Comparison of ENCODE assay signal across 2 cellular contexts in the genomic region with DNA sequence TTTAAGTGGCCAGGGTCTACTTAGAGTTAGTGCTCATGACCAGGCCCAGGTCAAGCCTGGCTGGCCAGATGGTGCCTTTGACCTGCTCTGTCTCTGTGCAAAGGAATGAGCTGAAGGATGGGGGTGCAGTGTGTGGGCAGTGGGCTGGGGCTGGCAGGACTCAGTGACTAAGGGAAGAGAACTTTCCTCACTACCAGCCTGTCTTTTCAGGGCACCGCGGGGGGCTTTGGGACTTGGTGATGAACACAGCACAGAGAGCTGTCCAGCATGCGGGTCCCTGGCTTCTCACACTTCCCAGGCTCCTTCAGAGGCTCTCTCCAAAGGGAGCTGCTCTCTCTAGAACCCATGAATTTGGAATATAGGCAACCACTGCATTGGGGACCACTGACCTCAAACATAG.
TF ChIP-seq lines count a peak whose summit lies in the region.

No MANE protein-coding gene starts in this region.

TF ChIP-seq in GM23338, 12 proteins besides CTCF, POLR2A, EP300 and RAD21:
- TF ChIP-seq NANOG (IDR thresholded peaks at IDR 0.05; ENCODE audit: borderline replicate concordance) (no peak), CREB1 (CRISPR knock-in tag; IDR thresholded peaks at IDR 0.05; ENCODE audit: low read depth) (no peak), EZH2 (IDR thresholded peaks at IDR 0.05; ENCODE audit: low read depth, unreplicated experiment) (no peak)
- TF ChIP-seq, protein P1, sequence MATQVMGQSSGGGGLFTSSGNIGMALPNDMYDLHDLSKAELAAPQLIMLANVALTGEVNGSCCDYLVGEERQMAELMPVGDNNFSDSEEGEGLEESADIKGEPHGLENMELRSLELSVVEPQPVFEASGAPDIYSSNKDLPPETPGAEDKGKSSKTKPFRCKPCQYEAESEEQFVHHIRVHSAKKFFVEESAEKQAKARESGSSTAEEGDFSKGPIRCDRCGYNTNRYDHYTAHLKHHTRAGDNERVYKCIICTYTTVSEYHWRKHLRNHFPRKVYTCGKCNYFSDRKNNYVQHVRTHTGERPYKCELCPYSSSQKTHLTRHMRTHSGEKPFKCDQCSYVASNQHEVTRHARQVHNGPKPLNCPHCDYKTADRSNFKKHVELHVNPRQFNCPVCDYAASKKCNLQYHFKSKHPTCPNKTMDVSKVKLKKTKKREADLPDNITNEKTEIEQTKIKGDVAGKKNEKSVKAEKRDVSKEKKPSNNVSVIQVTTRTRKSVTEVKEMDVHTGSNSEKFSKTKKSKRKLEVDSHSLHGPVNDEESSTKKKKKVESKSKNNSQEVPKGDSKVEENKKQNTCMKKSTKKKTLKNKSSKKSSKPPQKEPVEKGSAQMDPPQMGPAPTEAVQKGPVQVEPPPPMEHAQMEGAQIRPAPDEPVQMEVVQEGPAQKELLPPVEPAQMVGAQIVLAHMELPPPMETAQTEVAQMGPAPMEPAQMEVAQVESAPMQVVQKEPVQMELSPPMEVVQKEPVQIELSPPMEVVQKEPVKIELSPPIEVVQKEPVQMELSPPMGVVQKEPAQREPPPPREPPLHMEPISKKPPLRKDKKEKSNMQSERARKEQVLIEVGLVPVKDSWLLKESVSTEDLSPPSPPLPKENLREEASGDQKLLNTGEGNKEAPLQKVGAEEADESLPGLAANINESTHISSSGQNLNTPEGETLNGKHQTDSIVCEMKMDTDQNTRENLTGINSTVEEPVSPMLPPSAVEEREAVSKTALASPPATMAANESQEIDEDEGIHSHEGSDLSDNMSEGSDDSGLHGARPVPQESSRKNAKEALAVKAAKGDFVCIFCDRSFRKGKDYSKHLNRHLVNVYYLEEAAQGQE (IDR thresholded peaks at IDR 0.05; ENCODE audit: unreplicated experiment) = peak; percentile 42

TF ChIP-seq in Ishikawa, 13 proteins besides CTCF, POLR2A, EP300 and RAD21 (continued from another document):
- no peak for TF ChIP-seq TAF1 (IDR thresholded peaks at IDR 0.05; ENCODE audit: low read depth)
- no peak for TF ChIP-seq TCF12 (IDR thresholded peaks at IDR 0.05; ENCODE audit: low read depth)
- no peak for TF ChIP-seq NFIC (IDR thresholded peaks at IDR 0.05)
- TF ChIP-seq EGR1 (IDR thresholded peaks at IDR 0.05) = no peak
- TF ChIP-seq, protein P1 (IDR thresholded peaks at IDR 0.05; ENCODE audit: low read depth) = peak; percentile 45; the same call in 1 of the 2 replicates
- no peak for TF ChIP-seq CREB1 (IDR thresholded peaks at IDR 0.05; ENCODE audit: low read depth)
